In genomic region chr16:50167603-50168002, GRCh38 we compare ENCODE assay signal across 12 cellular contexts. TPM values are rescaled to one million over a fixed set of nuclear protein-coding genes. Genes with fewer than 3 reads are reported as not detected.
DNase-seq lines count a peak whose midpoint lies in the region; ATAC-seq and TF ChIP-seq lines count a peak whose summit lies in the region.
"Had no signal": no experiment of that assay in that cellular context is flagged by ENCODE, and none has a peak within 500 bp of the region (broad histone marks: within the 10 kb centered on the region; RNA-seq: fewer than 3 reads in every experiment).

No MANE protein-coding gene starts in this region.

- H3K4me3 ChIP-seq in fibroblast of villous mesenchyme (ENCODE audit: low read depth, low read length), result no peak overlapping the region
- H3K4me3 ChIP-seq: lung, pancreas had no signal

- TF ChIP-seq CTCF in activated B cell treated with CpG ODN at 0.5 μM for 24 hours (IDR thresholded peaks at IDR 0.05), result no peak
- TF ChIP-seq CTCF in fibroblast of villous mesenchyme (IDR thresholded peaks at IDR 0.05; ENCODE audit: insufficient read depth, low read depth, low read length), result no peak

- peak overlapping the region; percentile 82 for H3K27ac Mint-ChIP-seq in activated T-cell treated with anti-CD3 and anti-CD28 coated beads, Interleukin-2, amount 50 U/mL, for 72 hours
- no peak overlapping the region for H3K27ac Mint-ChIP-seq in activated B cell treated with CpG ODN at 0.5 μM for 24 hours
- H3K27ac Mint-ChIP-seq in stimulated activated naive CD8-positive, alpha-beta T cell treated with anti-CD3 and anti-CD28 coated beads, Interleukin-15, amount 100 ng/mL, for 72 hours, result peak overlapping the region in 1 of 2 donors; percentile 62

- intact Hi-C loops in activated B cell treated with CpG ODN at 0.5 μM for 24 hours (cut with micrococcal nuclease), result no loop called here

- H3K4me1 Mint-ChIP-seq in activated T-cell treated with anti-CD3 and anti-CD28 coated beads, Interleukin-2, amount 50 U/mL, for 72 hours (ENCODE audit: low read depth), result peaks cover 81% of the 10 kb centered on the region
- peaks cover 47% of the 10 kb centered on the region for H3K4me1 Mint-ChIP-seq in activated B cell treated with CpG ODN at 0.5 μM for 24 hours
- H3K4me1 Mint-ChIP-seq in stimulated activated naive CD8-positive, alpha-beta T cell treated with anti-CD3 and anti-CD28 coated beads, Interleukin-15, amount 100 ng/mL, for 72 hours, result peaks cover 71% of the 10 kb centered on the region

- no peak for ATAC-seq in activated T-cell treated with anti-CD3 and anti-CD28 coated beads, Interleukin-2, amount 50 U/mL, for 72 hours (replicated peaks in 1 of 2)
- ATAC-seq in activated B cell treated with CpG ODN at 0.5 μM for 24 hours (ENCODE audit: low read depth), result no peak
- no peak for ATAC-seq in stimulated activated naive CD8-positive, alpha-beta T cell treated with anti-CD3 and anti-CD28 coated beads, Interleukin-15, amount 100 ng/mL, for 72 hours
- ATAC-seq: pancreas had no signal

- H3K9me3 Mint-ChIP-seq in activated T-cell treated with anti-CD3 and anti-CD28 coated beads, Interleukin-2, amount 50 U/mL, for 72 hours, result no peaks in the 10 kb centered on the region
- H3K9me3 Mint-ChIP-seq in activated B cell treated with CpG ODN at 0.5 μM for 24 hours, result no peaks in the 10 kb centered on the region
- H3K9me3 Mint-ChIP-seq in stimulated activated naive CD8-positive, alpha-beta T cell treated with anti-CD3 and anti-CD28 coated beads, Interleukin-15, amount 100 ng/mL, for 72 hours, result no peaks in the 10 kb centered on the region

- H3K4me3 Mint-ChIP-seq in activated T-cell treated with anti-CD3 and anti-CD28 coated beads, Interleukin-2, amount 50 U/mL, for 72 hours, result peak overlapping the region; percentile 63 to 71
- H3K4me3 Mint-ChIP-seq in activated B cell treated with CpG ODN at 0.5 μM for 24 hours, result peak overlapping the region; percentile 12
- H3K4me3 Mint-ChIP-seq in stimulated activated naive CD8-positive, alpha-beta T cell treated with anti-CD3 and anti-CD28 coated beads, Interleukin-15, amount 100 ng/mL, for 72 hours, result peak overlapping the region; percentile 62 to 69

- POLR2A ChIA-PET in activated B cell treated with CpG ODN at 0.5 μM for 24 hours (lab: Charles Lee), result interaction anchor here (0.6 kb wide), 1 partner anchor 10 kb away, joined by 3 read pairs; no protein-coding TSS in a partner anchor

- H3K27me3 Mint-ChIP-seq in activated T-cell treated with anti-CD3 and anti-CD28 coated beads, Interleukin-2, amount 50 U/mL, for 72 hours (ENCODE audit: low read depth), result no peaks in the 10 kb centered on the region
- no peaks in the 10 kb centered on the region for H3K27me3 Mint-ChIP-seq in activated B cell treated with CpG ODN at 0.5 μM for 24 hours
- H3K27me3 Mint-ChIP-seq in stimulated activated naive CD8-positive, alpha-beta T cell treated with anti-CD3 and anti-CD28 coated beads, Interleukin-15, amount 100 ng/mL, for 72 hours, result no peaks in the 10 kb centered on the region

- DNase-seq in activated T-cell treated with anti-CD3 and anti-CD28 coated beads, Interleukin-2, amount 50 U/mL, for 72 hours, result no peak
- no peak for DNase-seq in activated T-cell treated with anti-CD3 and anti-CD28 coated beads, Interleukin-2, amount 50 U/mL, for 1 hour
- DNase-seq in activated B cell treated with CpG ODN at 0.5 μM for 24 hours, result no peak
- peak; percentile 44 for DNase-seq in fibroblast of villous mesenchyme (ENCODE audit: low read depth)
- DNase-seq in stimulated activated naive CD8-positive, alpha-beta T cell treated with anti-CD3 and anti-CD28 coated beads, Interleukin-15, amount 100 ng/mL, for 72 hours, result no peak
- no peak for DNase-seq in activated CD4-positive, CD25-positive, alpha-beta regulatory T cell (lab: John Stamatoyannopoulos, UW)
- no peak for DNase-seq in cerebellum (ENCODE audit: low spot score)
- DNase-seq in NCI-H345 (lab: John Stamatoyannopoulos, UW), result no peak
- DNase-seq: NCI-H2029, pancreas, SHP77 treated with DMSO at 0.1 percent for 48 hours had no signal

- H3K36me3 Mint-ChIP-seq in activated T-cell treated with anti-CD3 and anti-CD28 coated beads, Interleukin-2, amount 50 U/mL, for 72 hours (ENCODE audit: insufficient read depth in 2 of 2), result peaks cover 1 to 4% of the 10 kb centered on the region in 2 donors
- H3K36me3 Mint-ChIP-seq in activated B cell treated with CpG ODN at 0.5 μM for 24 hours (ENCODE audit: low read depth), result peaks cover 3% of the 10 kb centered on the region

- CTCF ChIA-PET in activated B cell treated with CpG ODN at 0.5 μM for 24 hours (lab: Charles Lee), result no interaction called here

RNA-seq across cellular contexts. Expression of gene TENT4B, which starts 14.5 kb away (rescaled TPM):
- total RNA-seq in activated T-cell treated with anti-CD3 and anti-CD28 coated beads, Interleukin-2, amount 50 U/mL, for 72 hours, result 10 to 100 TPM; 27.5 to 29.0 TPM
- total RNA-seq in activated B cell treated with CpG ODN at 0.5 μM for 24 hours (13.0 and 13.2 TPM in 2 replicates), fibroblast of villous mesenchyme (7.1 and 12.5 TPM in 2 replicates), cerebellum (19.2 TPM)

Comparison
In these comparisons a context has a peak if more than half of its experiments do, and no peak if none do; other contexts are left out.
1. H3K4me3 Mint-ChIP-seq: peak in every context shown above with its lines; median percentile 67 in activated T-cell treated with anti-CD3 and anti-CD28 coated beads, Interleukin-2, amount 50 U/mL, for 72 hours; 66 in stimulated activated naive CD8-positive, alpha-beta T cell treated with anti-CD3 and anti-CD28 coated beads, Interleukin-15, amount 100 ng/mL, for 72 hours; 12 in activated B cell treated with CpG ODN at 0.5 μM for 24 hours.